Comparison of ENCODE assay signal across 17 cellular contexts in the genomic region with DNA sequence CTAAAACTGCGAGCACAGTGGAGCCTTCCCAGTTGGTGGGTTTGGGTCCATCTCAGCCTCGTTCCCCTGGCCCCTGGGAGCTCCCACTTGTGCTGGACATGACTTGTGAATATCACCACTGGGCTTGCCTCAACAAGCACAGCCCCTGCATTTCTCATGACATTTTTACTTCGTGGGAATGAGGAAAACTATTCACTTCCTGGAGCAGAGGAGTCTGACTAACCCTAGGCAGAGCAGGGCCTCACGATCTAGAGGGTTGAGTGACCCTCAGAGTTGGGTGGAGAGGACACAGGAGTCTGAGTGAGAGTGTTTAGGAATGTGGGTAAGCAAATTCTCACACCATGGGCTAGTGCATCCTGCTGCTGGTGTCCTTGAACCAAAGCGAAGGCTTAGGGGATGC.
"Had no signal": no experiment of that assay in that cellular context is flagged by ENCODE, and none has a peak within 500 bp of the region (broad histone marks: within the 10 kb centered on the region; RNA-seq: fewer than 3 reads in every experiment).

No MANE protein-coding gene starts in this region.

- H3K4me3 Mint-ChIP-seq: activated CD8-positive, alpha-beta memory T cell treated with anti-CD3 and anti-CD28 coated beads, Interleukin-2, amount 10 ng/mL, durations not matched to agents 7 days and 5 days; activated T-cell treated with anti-CD3 and anti-CD28 coated beads, Interleukin-2, amount 50 U/mL, for 24 hours; naive thymus-derived CD8-positive, alpha-beta T cell; T-helper 2 cell treated with Interferon-gamma antibody and Interleukin-4, amounts not matched to agents 5 μg/mL and 100 μg/mL, for 36 hours had no signal

- H3K9me3 ChIP-seq: gastrocnemius medialis, lower lobe of right lung, mucosa of descending colon, suprapubic skin had no signal

- H3K9me3 Mint-ChIP-seq: activated naive CD4-positive, alpha-beta T cell treated with anti-CD3 and anti-CD28 coated beads, Interleukin-2, amount 50 U/mL, for 72 hours; activated T-cell treated with anti-CD3 and anti-CD28 coated beads, Interleukin-2, amount 50 U/mL, for 24 hours; T-helper 2 cell treated with Interferon-gamma antibody and Interleukin-4, amounts not matched to agents 5 μg/mL and 100 μg/mL, for 36 hours had no signal

- H3K36me3 ChIP-seq: gastrocnemius medialis, lower lobe of right lung, suprapubic skin had no signal

- H3K36me3 Mint-ChIP-seq: activated CD8-positive, alpha-beta memory T cell treated with anti-CD3 and anti-CD28 coated beads, Interleukin-2, amount 10 ng/mL, durations not matched to agents 7 days and 5 days; activated naive CD4-positive, alpha-beta T cell treated with anti-CD3 and anti-CD28 coated beads, Interleukin-2, amount 50 U/mL, for 72 hours; naive thymus-derived CD8-positive, alpha-beta T cell had no signal

- H3K4me3 ChIP-seq: dorsolateral prefrontal cortex, gastrocnemius medialis, lower lobe of right lung, mucosa of descending colon, suprapubic skin had no signal

- H3K27ac Mint-ChIP-seq: activated CD8-positive, alpha-beta memory T cell treated with anti-CD3 and anti-CD28 coated beads, Interleukin-2, amount 10 ng/mL, durations not matched to agents 7 days and 5 days; activated naive CD4-positive, alpha-beta T cell treated with anti-CD3 and anti-CD28 coated beads, Interleukin-2, amount 50 U/mL, for 72 hours; activated T-cell treated with anti-CD3 and anti-CD28 coated beads, Interleukin-2, amount 50 U/mL, for 24 hours; naive thymus-derived CD8-positive, alpha-beta T cell; T-helper 2 cell treated with Interferon-gamma antibody and Interleukin-4, amounts not matched to agents 5 μg/mL and 100 μg/mL, for 36 hours had no signal

- ATAC-seq: activated CD8-positive, alpha-beta memory T cell treated with anti-CD3 and anti-CD28 coated beads, Interleukin-2, amount 10 ng/mL, durations not matched to agents 7 days and 5 days; activated naive CD4-positive, alpha-beta T cell treated with anti-CD3 and anti-CD28 coated beads, Interleukin-2, amount 50 U/mL, for 72 hours; gastrocnemius medialis; mucosa of descending colon; naive thymus-derived CD8-positive, alpha-beta T cell; stimulated activated naive CD8-positive, alpha-beta T cell treated with anti-CD3 and anti-CD28 coated beads, Interleukin-15, Interleukin-2, amounts not matched to agents 100 U/mL and 50 U/mL, for 24 hours had no signal

- H3K27me3 ChIP-seq: dorsolateral prefrontal cortex, gastrocnemius medialis, suprapubic skin had no signal

- DNase-seq: activated CD4-positive, alpha-beta T cell treated with anti-CD3 and anti-CD28 coated beads, Interleukin-2, amount 50 U/mL, for 48 hours; activated CD4-positive, CD25-positive, alpha-beta regulatory T cell treated with anti-CD3 and anti-CD28 coated beads, Interleukin-2, amount 50 U/mL, for 72 hours; activated CD8-positive, alpha-beta memory T cell treated with anti-CD3 and anti-CD28 coated beads, Interleukin-2, amount 10 ng/mL, durations not matched to agents 7 days and 5 days; activated effector memory CD4-positive, alpha-beta T cell treated with Interleukin-2 at 50 U/mL for 16 hours; activated T-cell treated with anti-CD3 and anti-CD28 coated beads, Interleukin-2, amount 50 U/mL, for 24 hours; amygdala; dorsolateral prefrontal cortex; gastrocnemius medialis; lower lobe of right lung; mucosa of descending colon; naive thymus-derived CD8-positive, alpha-beta T cell; stimulated activated CD4-positive, alpha-beta T cell treated with anti-CD3 and anti-CD28 coated beads, Interleukin-4, amount 100 ng/mL, for 1 hour; stimulated activated CD8-positive, alpha-beta memory T cell treated with anti-CD3 and anti-CD28 coated beads, Interleukin-4, amount 100 ng/mL, for 48 hours; stimulated activated naive CD8-positive, alpha-beta T cell treated with anti-CD3 and anti-CD28 coated beads, Interleukin-15, Interleukin-2, amounts not matched to agents 100 U/mL and 50 U/mL, for 24 hours had no signal

- H3K27ac ChIP-seq: gastrocnemius medialis, lower lobe of right lung, suprapubic skin had no signal

- H3K4me1 ChIP-seq: gastrocnemius medialis had no signal

- H3K4me1 Mint-ChIP-seq: activated CD8-positive, alpha-beta memory T cell treated with anti-CD3 and anti-CD28 coated beads, Interleukin-2, amount 10 ng/mL, durations not matched to agents 7 days and 5 days had no signal
